Comparison of ENCODE assay signal across 9 cellular contexts in the genomic region with DNA sequence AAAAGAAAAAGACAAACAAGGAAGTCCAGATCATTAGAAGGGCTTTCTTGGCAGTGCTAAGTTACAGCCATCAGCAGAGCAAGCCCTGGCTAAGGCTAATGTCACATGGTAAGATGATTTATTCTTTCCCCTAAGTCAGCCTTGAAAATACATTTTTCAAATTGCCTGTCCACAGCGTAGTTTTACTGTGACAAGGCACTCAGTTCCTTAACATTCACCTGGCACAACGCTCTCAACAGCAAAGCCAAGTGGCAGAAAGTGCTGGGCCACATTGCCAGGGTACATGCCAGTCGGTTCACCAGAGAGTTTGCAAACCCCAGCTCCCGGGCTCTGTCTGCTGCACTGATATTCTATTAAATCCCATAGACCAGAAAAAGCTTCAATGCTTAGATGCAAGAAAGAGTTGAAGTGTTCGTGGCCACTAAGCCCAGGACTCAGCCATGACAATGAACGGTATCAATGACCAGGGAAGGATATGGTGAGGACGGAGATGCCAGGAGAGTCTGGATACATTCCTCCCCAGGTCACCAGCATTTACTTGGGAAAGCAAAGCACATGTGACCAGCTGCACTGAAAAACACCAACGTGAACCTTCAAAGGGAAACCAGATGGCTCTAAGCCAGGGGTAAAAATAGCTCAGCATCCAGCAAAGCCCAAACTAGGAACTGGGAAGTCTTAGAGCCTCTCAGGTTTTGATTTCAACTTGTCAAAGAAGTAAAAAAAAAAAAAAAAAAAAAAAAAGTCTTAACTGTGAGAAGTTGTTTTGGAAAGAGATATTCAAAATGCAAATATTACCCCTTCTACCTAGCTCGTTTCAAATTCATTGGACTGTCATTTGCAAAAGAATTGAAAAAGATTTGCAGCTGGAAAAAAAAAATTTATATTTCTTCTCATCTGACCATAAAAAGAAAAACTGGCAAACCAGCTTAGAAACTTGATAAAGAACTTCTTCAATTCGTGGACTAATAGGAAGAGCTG. TPM values are rescaled to one million over a fixed set of nuclear protein-coding genes. Genes with fewer than 3 reads are reported as not detected.
A peak's percentile ranks its signal among the peaks of the same experiment; 100 is the strongest.
DNase-seq lines count a peak whose midpoint lies in the region; ATAC-seq, FAIRE-seq and TF ChIP-seq lines count a peak whose summit lies in the region.
"Had no signal": no experiment of that assay in that cellular context is flagged by ENCODE, and none has a peak within 500 bp of the region (broad histone marks: within the 10 kb centered on the region; RNA-seq: fewer than 3 reads in every experiment).

No MANE protein-coding gene starts in this region.

- FAIRE-seq in endothelial cell of umbilical vein (lab: Jason Lieb, UNC): peak; percentile 75

- no peak overlapping the region for H3K27ac ChIP-seq in endothelial cell of umbilical vein (ENCODE audit: insufficient read depth, low read depth, low read length)
- H3K27ac ChIP-seq in upper lobe of right lung: peak overlapping the region; percentile 21

- no peak overlapping the region for H3K4me2 ChIP-seq in endothelial cell of umbilical vein (ENCODE audit: insufficient read depth, low read length)

- H4K20me1 ChIP-seq in endothelial cell of umbilical vein (replicated peaks; ENCODE audit: control insufficient read depth, extremely low read depth, insufficient read depth, low read length): no peaks in the 10 kb centered on the region

- no peaks in the 10 kb centered on the region for H3K79me2 ChIP-seq in endothelial cell of umbilical vein (ENCODE audit: control insufficient read depth, insufficient read depth, low read length)

- no peaks in the 10 kb centered on the region for H3K9me1 ChIP-seq in endothelial cell of umbilical vein (replicated peaks; ENCODE audit: control insufficient read depth, extremely low read depth, insufficient read depth, low read length)

- CTCF ChIA-PET in endothelial cell of umbilical vein (lab: Charles Lee): interaction anchor here (0.7 to 1.7 kb wide), 7 partner anchors 11 to 641 kb away, joined by 3 to 7 read pairs (median 3); no protein-coding TSS in a partner anchor

- no peak for TF ChIP-seq POLR2A in endothelial cell of umbilical vein (IDR thresholded peaks at IDR 0.05; ENCODE audit: low read depth, low read length)

- TF ChIP-seq CTCF in endothelial cell of umbilical vein (IDR thresholded peaks at IDR 0.05; ENCODE audit: extremely low read depth in 1 of 2, insufficient read depth in 1 of 2, low read depth in 1 of 2, low read length in 2 of 2) (no peak), mucosa of descending colon (IDR thresholded peaks at IDR 0.05) (no peak), upper lobe of right lung (IDR thresholded peaks at IDR 0.05) (no peak)

- H3K36me3 ChIP-seq in endothelial cell of umbilical vein (ENCODE audit: control insufficient read depth in 2 of 2, extremely low read depth in 1 of 2, insufficient read depth in 2 of 2, low read length in 2 of 2): no peaks in the 10 kb centered on the region
- no peaks in the 10 kb centered on the region for H3K36me3 ChIP-seq in mucosa of descending colon (ENCODE audit: low read depth)
- no peaks in the 10 kb centered on the region for H3K36me3 ChIP-seq in upper lobe of right lung

- H3K9me3 ChIP-seq in endothelial cell of umbilical vein (replicated peaks; ENCODE audit: control insufficient read depth, insufficient read depth, low read length): no peaks in the 10 kb centered on the region
- no peaks in the 10 kb centered on the region for H3K9me3 ChIP-seq in mucosa of descending colon
- no peaks in the 10 kb centered on the region for H3K9me3 ChIP-seq in upper lobe of right lung

- peaks cover 0 to under 1% of the 10 kb centered on the region in 2 experiments for H3K27me3 ChIP-seq in endothelial cell of umbilical vein (ENCODE audit: control insufficient read depth in 2 of 2, insufficient read depth in 2 of 2, low read length in 2 of 2)
- H3K27me3 ChIP-seq in upper lobe of right lung: no peaks in the 10 kb centered on the region

- dilution Hi-C loops in endothelial cell of umbilical vein (cut with MboI; ENCODE audit: extremely low pct_ligation_motif_present, low sequenced_read_pairs): no loop called here

- BruUV-seq in endothelial cell of umbilical vein (replicated peaks; lab: Mats Ljungman, UMichigan): no TSS peak

- peak; percentile 62 for DNase-seq in activated CD8-positive, alpha-beta memory T cell treated with anti-CD3 and anti-CD28 coated beads for 24 hours
- DNase-seq in activated CD8-positive, alpha-beta memory T cell treated with anti-CD3 and anti-CD28 coated beads, Interleukin-2, amount 50 U/mL, for 4 hours: no peak
- DNase-seq in endothelial cell of umbilical vein (ENCODE audit: low read depth, low spot score) (peak; percentile 68), mucosa of descending colon (peak in 1 of 3 donors; percentile 25), upper lobe of right lung (peak; percentile 65), COLO829 (ENCODE audit: low spot score) (no peak)
- DNase-seq in stimulated activated naive CD4-positive, alpha-beta T cell treated with Interleukin-2 at 50 U/mL for 16 hours (lab: John Stamatoyannopoulos, UW): no peak
- DNase-seq: activated CD4-positive, alpha-beta T cell treated with anti-CD3 and anti-CD28 coated beads, Interleukin-2, amount 10 ng/mL, durations not matched to agents 7 days and 5 days had no signal

- ATAC-seq in mucosa of descending colon: peak; percentile 21
- peak; percentile 71 for ATAC-seq in upper lobe of right lung
- no peak for ATAC-seq in GM21515 (IDR thresholded peaks at IDR 0.05; ENCODE audit: unreplicated experiment)

- no peak overlapping the region for H3K9ac ChIP-seq in endothelial cell of umbilical vein (replicated peaks; ENCODE audit: extremely low read depth, insufficient read depth, low read length)

- H3K4me3 ChIP-seq in endothelial cell of umbilical vein (replicated peaks in 1 of 3; ENCODE audit: insufficient read depth in 1 of 3, low read depth in 1 of 3, low read length in 3 of 3): no peak overlapping the region
- no peak overlapping the region for H3K4me3 ChIP-seq in mucosa of descending colon
- H3K4me3 ChIP-seq in upper lobe of right lung: no peak overlapping the region

- POLR2A ChIA-PET in endothelial cell of umbilical vein (lab: Charles Lee): no interaction called here

- no peak overlapping the region for H2AFZ ChIP-seq in endothelial cell of umbilical vein (ENCODE audit: low read depth, low read length)

- H3K4me1 ChIP-seq in endothelial cell of umbilical vein (ENCODE audit: control insufficient read depth, extremely low read depth, insufficient read depth, low read length) (peaks cover 8% of the 10 kb centered on the region), mucosa of descending colon (ENCODE audit: low read depth) (peaks cover 5% of the 10 kb centered on the region), upper lobe of right lung (peaks cover 14% of the 10 kb centered on the region)

- intact Hi-C loops in endothelial cell of umbilical vein (cut with micrococcal nuclease) (loop anchor here (1.0 kb wide), 1 partner anchor 24 kb away; a partner anchor contains a TSS), mucosa of descending colon (cut with DNase I, micrococcal nuclease) (no loop called here), upper lobe of right lung (cut with DNase I) (no loop called here)

TF ChIP-seq in endothelial cell of umbilical vein, 7 proteins besides CTCF, POLR2A, EP300 and RAD21:
- TF ChIP-seq JUN (IDR thresholded peaks at IDR 0.05; ENCODE audit: borderline replicate concordance, insufficient read depth, insufficient read length, low read depth): no peak
- no peak for TF ChIP-seq POLR2AphosphoS5 (IDR thresholded peaks at IDR 0.05; ENCODE audit: insufficient read depth, low read depth, low read length)
- TF ChIP-seq, protein P1, sequence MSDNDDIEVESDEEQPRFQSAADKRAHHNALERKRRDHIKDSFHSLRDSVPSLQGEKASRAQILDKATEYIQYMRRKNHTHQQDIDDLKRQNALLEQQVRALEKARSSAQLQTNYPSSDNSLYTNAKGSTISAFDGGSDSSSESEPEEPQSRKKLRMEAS (IDR thresholded peaks at IDR 0.05; ENCODE audit: insufficient read depth, insufficient read length): peak; percentile 58
- no peak for TF ChIP-seq FOS (IDR thresholded peaks at IDR 0.05; ENCODE audit: borderline replicate concordance, insufficient read depth, low read length)
- TF ChIP-seq GATA2 (IDR thresholded peaks at IDR 0.05; ENCODE audit: insufficient read depth, insufficient read length, low read depth, low read length): no peak

RNA-seq across cellular contexts. Expression of a gene that starts 23.9 kb away (rescaled TPM):
- total RNA-seq in endothelial cell of umbilical vein (0.73 and 1.0 TPM in 2 replicates), mucosa of descending colon (10 to 100 TPM; 32.7 to 45.8 (median 38.7) TPM), upper lobe of right lung (36.8 TPM)
- polyA plus RNA-seq in endothelial cell of umbilical vein: 0.08 and 0.17 TPM in 2 replicates
- 0.11 and 0.12 TPM in 2 replicates for polyA plus RNA-seq in endothelial cell of umbilical vein (2011; cell fraction: cytosol; rRNA removed)
- polyA plus RNA-seq in endothelial cell of umbilical vein (2011; cell fraction: nucleus; rRNA removed): 0.17 and 0.22 TPM in 2 replicates
- 0.11 and 0.13 TPM in 2 replicates for polyA plus RNA-seq in endothelial cell of umbilical vein (2012)
- 1.3 and 1.7 TPM in 2 replicates for polyA minus RNA-seq in endothelial cell of umbilical vein
- 6.6 TPM for polyA minus RNA-seq in endothelial cell of umbilical vein (2011; cell fraction: cytosol; rRNA and poly(A)+ RNA removed)
- polyA minus RNA-seq in endothelial cell of umbilical vein (2011; cell fraction: nucleus; rRNA and poly(A)+ RNA removed): 0.53 and 1.2 TPM in 2 replicates

Comparison
In these comparisons a context has a peak if more than half of its experiments do, and no peak if none do; other contexts are left out.
1. DNase-seq: peak in activated CD8-positive, alpha-beta memory T cell treated with anti-CD3 and anti-CD28 coated beads for 24 hours (single experiment), endothelial cell of umbilical vein (single experiment) and upper lobe of right lung (single experiment); none in activated CD8-positive, alpha-beta memory T cell treated with anti-CD3 and anti-CD28 coated beads, Interleukin-2, amount 50 U/mL, for 4 hours (single experiment), COLO829 (single experiment) and stimulated activated naive CD4-positive, alpha-beta T cell treated with Interleukin-2 at 50 U/mL for 16 hours (single experiment).
2. RNA of a gene that starts 23.9 kb away (total RNA-seq): 32.7 to 45.8 TPM in mucosa of descending colon and 36.8 TPM in upper lobe of right lung (single experiment); 0.73 to 1.0 TPM in endothelial cell of umbilical vein; every median in the first group is over 10 times any median in the second.